Comparison of ENCODE assay signal across 2 cellular contexts in genomic region chr2:183079335-183079775, GRCh38.
TF ChIP-seq lines count a peak whose summit lies in the region.

No MANE protein-coding gene starts in this region.

TF ChIP-seq in GM12878, 131 proteins besides CTCF, POLR2A, EP300 and RAD21:
- TF ChIP-seq YBX1 (IDR thresholded peaks at IDR 0.05) = no peak
- TF ChIP-seq, protein P1, sequence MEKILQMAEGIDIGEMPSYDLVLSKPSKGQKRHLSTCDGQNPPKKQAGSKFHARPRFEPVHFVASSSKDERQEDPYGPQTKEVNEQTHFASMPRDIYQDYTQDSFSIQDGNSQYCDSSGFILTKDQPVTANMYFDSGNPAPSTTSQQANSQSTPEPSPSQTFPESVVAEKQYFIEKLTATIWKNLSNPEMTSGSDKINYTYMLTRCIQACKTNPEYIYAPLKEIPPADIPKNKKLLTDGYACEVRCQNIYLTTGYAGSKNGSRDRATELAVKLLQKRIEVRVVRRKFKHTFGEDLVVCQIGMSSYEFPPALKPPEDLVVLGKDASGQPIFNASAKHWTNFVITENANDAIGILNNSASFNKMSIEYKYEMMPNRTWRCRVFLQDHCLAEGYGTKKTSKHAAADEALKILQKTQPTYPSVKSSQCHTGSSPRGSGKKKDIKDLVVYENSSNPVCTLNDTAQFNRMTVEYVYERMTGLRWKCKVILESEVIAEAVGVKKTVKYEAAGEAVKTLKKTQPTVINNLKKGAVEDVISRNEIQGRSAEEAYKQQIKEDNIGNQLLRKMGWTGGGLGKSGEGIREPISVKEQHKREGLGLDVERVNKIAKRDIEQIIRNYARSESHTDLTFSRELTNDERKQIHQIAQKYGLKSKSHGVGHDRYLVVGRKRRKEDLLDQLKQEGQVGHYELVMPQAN (conservative IDR thresholded peaks at IDR 0.05) = no peak
- no peak for TF ChIP-seq RBBP5 (conservative IDR thresholded peaks at IDR 0.05)

TF ChIP-seq in liver, 16 proteins besides CTCF, POLR2A, EP300 and RAD21:
- TF ChIP-seq HNF4A (conservative IDR thresholded peaks at IDR 0.05) = no peak
- no peak for TF ChIP-seq YY1 (IDR thresholded peaks at IDR 0.05)
- no peak for TF ChIP-seq NR2F2 (IDR thresholded peaks at IDR 0.05)
- TF ChIP-seq TAF1 (conservative IDR thresholded peaks at IDR 0.05) = no peak
- TF ChIP-seq, protein P2, sequence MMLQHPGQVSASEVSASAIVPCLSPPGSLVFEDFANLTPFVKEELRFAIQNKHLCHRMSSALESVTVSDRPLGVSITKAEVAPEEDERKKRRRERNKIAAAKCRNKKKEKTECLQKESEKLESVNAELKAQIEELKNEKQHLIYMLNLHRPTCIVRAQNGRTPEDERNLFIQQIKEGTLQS (IDR thresholded peaks at IDR 0.05) = no peak
- TF ChIP-seq RXRA (IDR thresholded peaks at IDR 0.05) = no peak
- no peak for TF ChIP-seq SP1 (IDR thresholded peaks at IDR 0.05)
- TF ChIP-seq HNF4G (IDR thresholded peaks at IDR 0.05) = no peak
- no peak for TF ChIP-seq EGR1 (IDR thresholded peaks at IDR 0.05; ENCODE audit: low read depth in 2 of 2)
- no peak for TF ChIP-seq FOXA1 (IDR thresholded peaks at IDR 0.05)
